In the genomic region with DNA sequence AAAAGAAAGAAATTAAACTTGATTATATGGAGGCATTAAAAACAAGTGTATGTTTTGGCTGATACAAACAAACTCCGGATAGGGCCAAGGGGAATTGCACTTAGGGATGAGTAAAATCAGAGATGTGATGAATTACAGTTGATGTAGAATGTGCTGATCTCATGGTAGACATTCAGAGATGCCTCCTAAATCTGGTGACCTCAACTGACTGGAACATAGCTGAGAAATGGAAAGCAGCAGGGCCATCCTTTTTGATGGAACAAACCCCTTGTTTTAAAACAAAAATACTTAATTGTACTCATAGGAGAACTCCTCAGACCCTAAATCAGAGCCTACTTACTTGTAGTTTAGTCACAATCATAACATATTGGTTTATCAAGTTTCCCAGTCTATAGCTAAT, we compare ENCODE assay signal across 16 cellular contexts.
DNase-seq lines count a peak whose midpoint lies in the region; ATAC-seq and TF ChIP-seq lines count a peak whose summit lies in the region.
"Had no signal": no experiment of that assay in that cellular context is flagged by ENCODE, and none has a peak within 500 bp of the region (broad histone marks: within the 10 kb centered on the region; RNA-seq: fewer than 3 reads in every experiment).

No MANE protein-coding gene starts in this region.

- no peak for ATAC-seq in HG02973 (IDR thresholded peaks at IDR 0.05; ENCODE audit: unreplicated experiment)
- ATAC-seq: GM12878 had no signal

- no peaks in the 10 kb centered on the region for H3K36me3 ChIP-seq in left ventricle myocardium inferior
- H3K36me3 ChIP-seq: BLaER1, HAP-1 had no signal

- H3K27me3 ChIP-seq in left ventricle myocardium inferior (ENCODE audit: low read depth) = no peaks in the 10 kb centered on the region
- H3K27me3 ChIP-seq: BLaER1 had no signal

- H3K27ac ChIP-seq in left ventricle myocardium inferior (replicated peaks) = no peak overlapping the region
- H3K27ac ChIP-seq: BLaER1 had no signal

- H3K4me1 ChIP-seq in left ventricle myocardium inferior = peaks cover 5% of the 10 kb centered on the region
- H3K4me1 ChIP-seq: BLaER1, HAP-1 had no signal

- intact Hi-C loops in left ventricle myocardium inferior (cut with micrococcal nuclease) = no loop called here

- H3K4me3 ChIP-seq in foreskin fibroblast (ENCODE audit: low read depth in 1 of 2, low read length in 2 of 2) (no peak overlapping the region), left ventricle myocardium inferior (no peak overlapping the region)
- H3K4me3 ChIP-seq: BLaER1, GM12878, HAP-1 had no signal

- DNase-seq in EH (ENCODE audit: low read depth) (peak; percentile 60), HCEC 1CT (peak; percentile 11), foreskin fibroblast (peak; percentile 23 to 27), left ventricle myocardium inferior (no peak), HPDE6-E6E7 (ENCODE audit: extremely low spot score) (no peak), inferior parietal cortex (ENCODE audit: extremely low spot score) (no peak)
- DNase-seq: ACHN; CD4-positive, alpha-beta memory T cell; DMS153; DMS79; GF-D8; KG1 had no signal

- H3K9me3 ChIP-seq in left ventricle myocardium inferior (replicated peaks) = peaks cover under 1% of the 10 kb centered on the region
- H3K9me3 ChIP-seq: BLaER1 had no signal

- TF ChIP-seq CTCF in foreskin fibroblast (IDR thresholded peaks at IDR 0.05; ENCODE audit: low read depth, low read length) (no peak), left ventricle myocardium inferior (IDR thresholded peaks at IDR 0.05; ENCODE audit: borderline replicate concordance) (no peak)

Comparison
In these comparisons a context has a peak if more than half of its experiments do, and no peak if none do; other contexts are left out.
1. DNase-seq: peak in EH (single experiment), HCEC 1CT (single experiment) and foreskin fibroblast (2 of 2); none in left ventricle myocardium inferior (single experiment), HPDE6-E6E7 (single experiment) and inferior parietal cortex (single experiment).